35 cellular contexts compared by ENCODE assay signal in the genomic region with DNA sequence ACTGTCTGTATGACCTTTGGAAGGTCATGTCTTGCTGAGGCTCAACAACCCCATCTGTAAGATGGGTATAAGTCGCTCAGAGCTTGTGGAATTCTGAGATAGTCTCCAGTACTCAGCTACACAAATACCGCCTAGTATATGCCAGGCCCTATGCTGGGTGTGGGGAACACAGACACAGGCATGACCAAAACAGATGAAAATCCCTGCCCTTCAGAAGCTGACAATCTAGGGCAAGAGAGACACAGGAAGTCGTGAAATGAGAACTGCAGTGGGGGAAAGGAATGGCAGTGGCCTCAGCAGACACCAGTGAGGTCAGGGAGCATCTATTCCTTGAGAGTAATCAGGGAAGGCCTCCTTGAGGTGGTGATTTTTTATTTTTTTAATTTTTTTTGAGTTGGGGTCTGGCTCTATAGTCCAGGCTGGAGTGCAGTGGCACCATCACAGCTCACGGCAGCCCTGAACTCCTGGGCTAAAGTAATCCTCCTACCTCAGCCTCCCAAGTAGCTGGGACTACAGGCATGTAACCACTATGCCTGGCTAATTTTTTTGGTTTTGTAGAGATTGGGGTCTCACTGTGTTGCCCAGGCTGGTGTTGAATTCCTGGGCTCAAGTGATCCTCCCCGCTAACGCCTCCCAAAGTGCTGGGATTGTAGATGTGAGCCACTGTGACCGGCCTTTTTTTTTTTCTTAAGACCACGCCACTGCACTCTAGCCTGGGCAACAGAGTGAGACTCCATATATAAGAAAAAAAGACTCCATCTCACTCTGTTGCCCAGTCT. TPM values are rescaled to one million over a fixed set of nuclear protein-coding genes. Genes with fewer than 3 reads are reported as not detected.
DNase-seq lines count a peak whose midpoint lies in the region; ATAC-seq, FAIRE-seq and TF ChIP-seq lines count a peak whose summit lies in the region.
"Had no signal": no experiment of that assay in that cellular context is flagged by ENCODE, and none has a peak within 500 bp of the region (broad histone marks: within the 10 kb centered on the region; RNA-seq: fewer than 3 reads in every experiment).

No MANE protein-coding gene starts in this region.

- ATAC-seq in activated naive CD4-positive, alpha-beta T cell treated with anti-CD3 and anti-CD28 coated beads, Interleukin-2, amount 50 U/mL, for 72 hours, result peak; percentile 4 to 47
- peak; percentile 35 to 50 for ATAC-seq in natural killer cell treated with Interleukin-12 subunit alpha and Interleukin-12 subunit beta and Interleukin-15 and Interleukin-18, amount 100 ng/mL, for 72 hours
- no peak for ATAC-seq in GM19467 (IDR thresholded peaks at IDR 0.05; ENCODE audit: unreplicated experiment)
- ATAC-seq: left colon; mucosa of descending colon; pancreas; stimulated activated naive B cell treated with anti-CD40 and anti-IgM and Interleukin-4, amounts not matched to agents 10 μg/mL and 1 μg/mL and 100 μg/mL, for 72 hours had no signal

- no peak for DNase-seq in activated naive CD4-positive, alpha-beta T cell treated with anti-CD3 and anti-CD28 coated beads, Interleukin-2, amount 10 ng/mL, durations not matched to agents 7 days and 5 days
- DNase-seq in activated naive CD4-positive, alpha-beta T cell treated with anti-CD3 and anti-CD28 coated beads, Interleukin-2, amount 50 U/mL, for 16 hours, result no peak
- no peak for DNase-seq in activated naive CD4-positive, alpha-beta T cell treated with anti-CD3 and anti-CD28 coated beads, Interleukin-2, amount 50 U/mL, for 72 hours (ENCODE audit: low spot score in 2 of 2)
- DNase-seq in natural killer cell treated with Interleukin-12 subunit alpha and Interleukin-12 subunit beta and Interleukin-15 and Interleukin-18, amount 100 ng/mL, for 72 hours (ENCODE audit: low spot score), result no peak
- DNase-seq in frontal cortex (ENCODE audit: low spot score in 2 of 2), result no peak
- DNase-seq: activated gamma-delta T cell; anterior cingulate cortex; DND-41; GF-D8; HCEC 1CT; left colon; mammary epithelial cell; mucosa of descending colon; MV-4-11; NCI-H1436 treated with DMSO at 0.1 percent for 48 hours; NCI-H446; NCI-H82; pancreas; SHP77 treated with DMSO at 0.1 percent for 48 hours; stimulated activated naive B cell treated with anti-CD40 and anti-IgM and Interleukin-4, amounts not matched to agents 10 μg/mL and 1 μg/mL and 100 μg/mL, for 72 hours; T1000 had no signal

- peaks cover 12% of the 10 kb centered on the region for H3K36me3 Mint-ChIP-seq in activated naive CD4-positive, alpha-beta T cell treated with anti-CD3 and anti-CD28 coated beads, Interleukin-2, amount 10 ng/mL, durations not matched to agents 7 days and 5 days
- peaks cover 0 to 5% of the 10 kb centered on the region in 2 donors for H3K36me3 Mint-ChIP-seq in activated naive CD4-positive, alpha-beta T cell treated with anti-CD3 and anti-CD28 coated beads, Interleukin-2, amount 50 U/mL, for 72 hours
- no peaks in the 10 kb centered on the region for H3K36me3 Mint-ChIP-seq in natural killer cell treated with Interleukin-12 subunit alpha and Interleukin-12 subunit beta and Interleukin-15 and Interleukin-18, amount 100 ng/mL, for 72 hours
- H3K36me3 Mint-ChIP-seq: stimulated activated naive B cell treated with anti-CD40 and anti-IgM and Interleukin-4, amounts not matched to agents 10 μg/mL and 1 μg/mL and 100 μg/mL, for 72 hours had no signal

- no peak for FAIRE-seq in frontal cortex (lab: Jason Lieb, UNC)
- FAIRE-seq: bronchial epithelial cell, D721Med, pancreas, RCC 7860 had no signal

- CTCF ChIA-PET in activated naive CD4-positive, alpha-beta T cell treated with anti-CD3 and anti-CD28 coated beads, Interleukin-2, amount 10 ng/mL, durations not matched to agents 7 days and 5 days (lab: Charles Lee), result interaction anchor here (0.9 kb wide), 1 partner anchor 54 kb away, joined by 3 read pairs; no protein-coding TSS in a partner anchor
- CTCF ChIA-PET in HEK293 (lab: Yijun Ruan, JAX), result interaction anchor here (0.6 to 1.1 kb wide), 3 partner anchors 32 to 78 kb away, joined by 3 to 7 read pairs (median 4); no protein-coding TSS in a partner anchor

- H3K4me1 ChIP-seq in HEK293 (ENCODE audit: control insufficient read depth, insufficient read depth, low read length), result no peaks in the 10 kb centered on the region
- H3K4me1 ChIP-seq: pancreas, upper lobe of left lung had no signal

- H3K27ac ChIP-seq in HEK293 (ENCODE audit: extremely low read depth, low read depth, low read length), result no peak overlapping the region
- H3K27ac ChIP-seq: pancreas, suprapubic skin, upper lobe of left lung, VCaP had no signal

- no peaks in the 10 kb centered on the region for H3K9me3 Mint-ChIP-seq in activated naive CD4-positive, alpha-beta T cell treated with anti-CD3 and anti-CD28 coated beads, Interleukin-2, amount 10 ng/mL, durations not matched to agents 7 days and 5 days
- H3K9me3 Mint-ChIP-seq in activated naive CD4-positive, alpha-beta T cell treated with anti-CD3 and anti-CD28 coated beads, Interleukin-2, amount 50 U/mL, for 72 hours, result no peaks in the 10 kb centered on the region
- no peaks in the 10 kb centered on the region for H3K9me3 Mint-ChIP-seq in natural killer cell treated with Interleukin-12 subunit alpha and Interleukin-12 subunit beta and Interleukin-15 and Interleukin-18, amount 100 ng/mL, for 72 hours
- H3K9me3 Mint-ChIP-seq: neural crest cell; stimulated activated naive B cell treated with anti-CD40 and anti-IgM and Interleukin-4, amounts not matched to agents 10 μg/mL and 1 μg/mL and 100 μg/mL, for 72 hours had no signal

- no peaks in the 10 kb centered on the region for H3K36me3 ChIP-seq in HEK293 (ENCODE audit: control insufficient read depth in 2 of 2, insufficient read depth in 1 of 2, low read length in 2 of 2)
- H3K36me3 ChIP-seq: BLaER1 treated with 17β-estradiol and CSF1 and Interleukin-3, amounts not matched to agents 10 nM and 100 nM; pancreas; suprapubic skin; upper lobe of left lung had no signal

- H3K4me3 ChIP-seq in HEK293 (ENCODE audit: low read depth, low read length), result no peak overlapping the region
- H3K4me3 ChIP-seq: BLaER1 treated with 17β-estradiol and CSF1 and Interleukin-3, amounts not matched to agents 10 nM and 100 nM; mucosa of descending colon; pancreas; suprapubic skin; upper lobe of left lung had no signal

- peak overlapping the region; percentile 29 for H3K4me3 Mint-ChIP-seq in activated naive CD4-positive, alpha-beta T cell treated with anti-CD3 and anti-CD28 coated beads, Interleukin-2, amount 10 ng/mL, durations not matched to agents 7 days and 5 days
- H3K4me3 Mint-ChIP-seq in natural killer cell treated with Interleukin-12 subunit alpha and Interleukin-12 subunit beta and Interleukin-15 and Interleukin-18, amount 100 ng/mL, for 72 hours, result peak overlapping the region; percentile 44
- H3K4me3 Mint-ChIP-seq: neural crest cell; stimulated activated naive B cell treated with anti-CD40 and anti-IgM and Interleukin-4, amounts not matched to agents 10 μg/mL and 1 μg/mL and 100 μg/mL, for 72 hours had no signal

- POLR2A ChIA-PET in HEK293 (lab: Yijun Ruan, JAX), result no interaction called here

- TF ChIP-seq CTCF in HEK293 (tag by site-specific recombination; IDR thresholded peaks at IDR 0.05), result no peak

- H3K27ac Mint-ChIP-seq in activated naive CD4-positive, alpha-beta T cell treated with anti-CD3 and anti-CD28 coated beads, Interleukin-2, amount 10 ng/mL, durations not matched to agents 7 days and 5 days, result peak overlapping the region; percentile 40
- H3K27ac Mint-ChIP-seq in activated naive CD4-positive, alpha-beta T cell treated with anti-CD3 and anti-CD28 coated beads, Interleukin-2, amount 50 U/mL, for 72 hours, result peak overlapping the region; percentile 8 to 82
- H3K27ac Mint-ChIP-seq in natural killer cell treated with Interleukin-12 subunit alpha and Interleukin-12 subunit beta and Interleukin-15 and Interleukin-18, amount 100 ng/mL, for 72 hours, result peak overlapping the region; percentile 74 to 85
- H3K27ac Mint-ChIP-seq: stimulated activated naive B cell treated with anti-CD40 and anti-IgM and Interleukin-4, amounts not matched to agents 10 μg/mL and 1 μg/mL and 100 μg/mL, for 72 hours had no signal

- no peaks in the 10 kb centered on the region for H3K9me3 ChIP-seq in HEK293 (ENCODE audit: control insufficient read depth, insufficient read depth, low read depth, low read length)
- H3K9me3 ChIP-seq: BLaER1 treated with 17β-estradiol and CSF1 and Interleukin-3, amounts not matched to agents 10 nM and 100 nM; mucosa of descending colon; pancreas; suprapubic skin; upper lobe of left lung had no signal

- H3K4me1 Mint-ChIP-seq in activated naive CD4-positive, alpha-beta T cell treated with anti-CD3 and anti-CD28 coated beads, Interleukin-2, amount 10 ng/mL, durations not matched to agents 7 days and 5 days, result peaks cover 47% of the 10 kb centered on the region
- H3K4me1 Mint-ChIP-seq in natural killer cell treated with Interleukin-12 subunit alpha and Interleukin-12 subunit beta and Interleukin-15 and Interleukin-18, amount 100 ng/mL, for 72 hours (ENCODE audit: low read depth in 2 of 2), result peaks cover 25 to 32% of the 10 kb centered on the region in 2 donors

- no peaks in the 10 kb centered on the region for H3K27me3 Mint-ChIP-seq in activated naive CD4-positive, alpha-beta T cell treated with anti-CD3 and anti-CD28 coated beads, Interleukin-2, amount 10 ng/mL, durations not matched to agents 7 days and 5 days
- no peaks in the 10 kb centered on the region for H3K27me3 Mint-ChIP-seq in natural killer cell treated with Interleukin-12 subunit alpha and Interleukin-12 subunit beta and Interleukin-15 and Interleukin-18, amount 100 ng/mL, for 72 hours

RNA-seq across cellular contexts. Expression of a gene that starts 3.2 kb away (rescaled TPM):
- total RNA-seq in activated naive CD4-positive, alpha-beta T cell treated with anti-CD3 and anti-CD28 coated beads, Interleukin-2, amount 50 U/mL, for 72 hours, result 10 to 100 TPM; 10.7 to 45.2 TPM
- 1 to 10 TPM; 4.6 to 5.1 TPM for total RNA-seq in natural killer cell treated with Interleukin-12 subunit alpha and Interleukin-12 subunit beta and Interleukin-15 and Interleukin-18, amount 100 ng/mL, for 72 hours
- not detected for total RNA-seq in frontal cortex
- total RNA-seq: bronchial epithelial cell, LHCN-M2, mammary epithelial cell, neural crest cell, renal cortical epithelial cell, suprapubic skin had no signal

RNA-seq across cellular contexts. Expression of a gene that starts 5.4 kb away (rescaled TPM):
- total RNA-seq in activated naive CD4-positive, alpha-beta T cell treated with anti-CD3 and anti-CD28 coated beads, Interleukin-2, amount 50 U/mL, for 72 hours, result 10 to 100 TPM; 15.3 to 38.0 TPM
- total RNA-seq in natural killer cell treated with Interleukin-12 subunit alpha and Interleukin-12 subunit beta and Interleukin-15 and Interleukin-18, amount 100 ng/mL, for 72 hours, result 10 to 100 TPM; 16.0 to 24.7 TPM
- 38.7 TPM for total RNA-seq in frontal cortex
- total RNA-seq: skeletal muscle tissue, suprapubic skin had no signal

RNA-seq across cellular contexts. Expression of a gene that starts 19.9 kb away (rescaled TPM):
- total RNA-seq in activated naive CD4-positive, alpha-beta T cell treated with anti-CD3 and anti-CD28 coated beads, Interleukin-2, amount 50 U/mL, for 72 hours, result not detected
- total RNA-seq in natural killer cell treated with Interleukin-12 subunit alpha and Interleukin-12 subunit beta and Interleukin-15 and Interleukin-18, amount 100 ng/mL, for 72 hours, result not detected
- 2.0 TPM for total RNA-seq in frontal cortex
- total RNA-seq: bronchial epithelial cell, glomerular endothelial cell, mammary epithelial cell, pancreas, renal cortical epithelial cell, suprapubic skin had no signal

RNA-seq across cellular contexts. Expression of a gene that starts 39.7 kb away (rescaled TPM):
- total RNA-seq in activated naive CD4-positive, alpha-beta T cell treated with anti-CD3 and anti-CD28 coated beads, Interleukin-2, amount 50 U/mL, for 72 hours, result 10 to 100 TPM; 17.4 to 22.3 TPM
- 10 to 100 TPM in 1 of 2 donors, 1 to 10 TPM in 1; 7.3 to 12.8 TPM for total RNA-seq in natural killer cell treated with Interleukin-12 subunit alpha and Interleukin-12 subunit beta and Interleukin-15 and Interleukin-18, amount 100 ng/mL, for 72 hours
- total RNA-seq in frontal cortex, result 0.82 TPM

RNA-seq across cellular contexts. Expression of a gene that starts 44.4 kb away (rescaled TPM):
- 10 to 100 TPM; 18.4 to 22.0 TPM for total RNA-seq in activated naive CD4-positive, alpha-beta T cell treated with anti-CD3 and anti-CD28 coated beads, Interleukin-2, amount 50 U/mL, for 72 hours
- total RNA-seq in natural killer cell treated with Interleukin-12 subunit alpha and Interleukin-12 subunit beta and Interleukin-15 and Interleukin-18, amount 100 ng/mL, for 72 hours, result 10 to 100 TPM; 28.3 to 73.5 TPM
- 18.8 TPM for total RNA-seq in frontal cortex
